ENCODE assay signal across 21 cellular contexts in the genomic region with DNA sequence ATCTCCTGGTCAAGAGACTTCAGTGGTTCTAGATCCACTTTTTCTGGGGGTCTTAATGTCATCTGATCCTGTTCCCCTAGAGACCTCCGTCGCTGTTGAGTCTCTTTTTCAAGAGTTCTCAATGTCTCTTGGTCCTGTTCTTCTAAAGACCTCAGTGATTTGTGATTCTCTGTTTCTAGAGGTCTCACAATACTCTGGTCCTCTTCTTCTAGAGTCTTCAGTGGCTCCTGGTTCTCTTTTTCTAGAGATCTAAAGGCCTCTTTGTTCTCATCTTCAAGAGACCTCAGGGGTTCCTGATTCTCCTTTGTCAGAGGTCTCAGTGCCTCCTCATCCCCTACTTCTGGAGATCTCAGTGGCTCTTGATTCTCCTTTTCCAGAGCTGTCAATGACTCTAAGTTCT. TPM values are rescaled to one million over a fixed set of nuclear protein-coding genes. Genes with fewer than 3 reads are reported as not detected.
A peak's percentile ranks its signal among the peaks of the same experiment; 100 is the strongest.
DNase-seq lines count a peak whose midpoint lies in the region; ATAC-seq, FAIRE-seq and TF ChIP-seq lines count a peak whose summit lies in the region.
"Had no signal": no experiment of that assay in that cellular context is flagged by ENCODE, and none has a peak within 500 bp of the region (broad histone marks: within the 10 kb centered on the region; RNA-seq: fewer than 3 reads in every experiment).

No MANE protein-coding gene starts in this region.

- H3K9me3 ChIP-seq in right atrium auricular region, result no peaks in the 10 kb centered on the region
- no peaks in the 10 kb centered on the region for H3K9me3 ChIP-seq in astrocyte (ENCODE audit: insufficient read depth, low read depth, low read length)
- no peaks in the 10 kb centered on the region for H3K9me3 ChIP-seq in HepG2 (ENCODE audit: low read length)
- H3K9me3 ChIP-seq: SJSA1 had no signal

- H3K9ac ChIP-seq in astrocyte (ENCODE audit: low read length), result no peak overlapping the region
- H3K9ac ChIP-seq in HepG2 (ENCODE audit: insufficient read depth, low read depth, low read length), result no peak overlapping the region

- H3K27me3 ChIP-seq in right atrium auricular region (no peaks in the 10 kb centered on the region), astrocyte (ENCODE audit: insufficient read depth, low read length) (no peaks in the 10 kb centered on the region), HepG2 (ENCODE audit: control insufficient read depth in 1 of 2, insufficient read depth in 2 of 2, low read length in 2 of 2) (no peaks in the 10 kb centered on the region; a peak in 1 of 5 replicates)
- H3K27me3 ChIP-seq: SJSA1 had no signal

- peaks cover 33% of the 10 kb centered on the region for H4K20me1 ChIP-seq in astrocyte (ENCODE audit: insufficient read depth, low read length)
- H4K20me1 ChIP-seq in HepG2 (ENCODE audit: insufficient read depth, low read length), result no peaks in the 10 kb centered on the region

- H3K36me3 Mint-ChIP-seq in astrocyte (ENCODE audit: low read depth, unreplicated experiment) (peaks cover 23% of the 10 kb centered on the region), neural crest cell (ENCODE audit: low read depth) (peaks cover 31% of the 10 kb centered on the region)

- intact Hi-C loops in Right ventricle myocardium superior (cut with DNase I) (no loop called here), HepG2 (cut with micrococcal nuclease; ENCODE audit: unreplicated experiment) (no loop called here)

- no peaks in the 10 kb centered on the region for H3K27me3 Mint-ChIP-seq in astrocyte (ENCODE audit: low read depth, unreplicated experiment)
- H3K27me3 Mint-ChIP-seq in neural crest cell (ENCODE audit: low read depth), result peaks cover 28% of the 10 kb centered on the region

- BruUV-seq in HepG2 (replicated peaks; lab: Mats Ljungman, UMichigan), result no TSS peak

- H3K27ac ChIP-seq in right atrium auricular region (peak overlapping the region; percentile 93 to 96), astrocyte (ENCODE audit: low read depth, low read length) (no peak overlapping the region), HepG2 (ENCODE audit: extremely low read length, insufficient read depth, low read length) (no peak overlapping the region)
- H3K27ac ChIP-seq: SJSA1 had no signal

- DNase-seq in right atrium auricular region (ENCODE audit: low spot score) (no peak), Right ventricle myocardium superior (no peak), astrocyte (ENCODE audit: low read depth) (no peak), neural crest cell (ENCODE audit: low read depth, low spot score) (no peak), HepG2 (ENCODE audit: low spot score) (no peak), foreskin fibroblast (no peak)
- no peak for DNase-seq in activated CD4-positive, CD25-positive, alpha-beta regulatory T cell treated with anti-CD3 and anti-CD28 coated beads, Interleukin-2, amount 50 U/mL, for 72 hours
- DNase-seq: ACHN, C1 segment of cervical spinal cord, DMS79 treated with DMSO at 0.1 percent for 48 hours, HFFc6, Karpas-422, NCI-H1436, NCI-H2029 treated with DMSO at 0.1 percent for 48 hours, NCI-H2171 treated with DMSO at 0.1 percent for 48 hours, NCI-H446, NCI-H69 had no signal

- TF ChIP-seq EP300 in HepG2 (IDR thresholded peaks at IDR 0.05; ENCODE audit: low read depth in 2 of 2, low read length in 2 of 2) (no peak), HepG2 (CRISPR knock-in tag; IDR thresholded peaks at IDR 0.05; ENCODE audit: borderline replicate concordance) (no peak)

- H3K4me3 Mint-ChIP-seq in astrocyte (ENCODE audit: unreplicated experiment) (no peak overlapping the region), neural crest cell (peak overlapping the region; percentile 62)
- H3K4me3 Mint-ChIP-seq: HFFc6 had no signal

- H3K79me2 ChIP-seq in astrocyte (ENCODE audit: insufficient read depth, low read length), result peaks cover 34% of the 10 kb centered on the region
- H3K79me2 ChIP-seq in HepG2 (ENCODE audit: insufficient read depth, low read length), result no peaks in the 10 kb centered on the region

- H3K4me3 ChIP-seq in right atrium auricular region (no peak overlapping the region), astrocyte (ENCODE audit: insufficient read depth, low read depth, low read length) (no peak overlapping the region), HepG2 (replicated peaks in 1 of 3; ENCODE audit: insufficient read depth in 1 of 3, low read depth in 2 of 3, low read length in 3 of 3) (no peak overlapping the region), foreskin fibroblast (ENCODE audit: low read depth in 1 of 2, low read length in 2 of 2) (no peak overlapping the region)
- H3K4me3 ChIP-seq: SJSA1 had no signal

- H3K4me1 Mint-ChIP-seq in astrocyte (ENCODE audit: low read depth, unreplicated experiment), result peaks cover 59% of the 10 kb centered on the region
- peaks cover 83% of the 10 kb centered on the region for H3K4me1 Mint-ChIP-seq in neural crest cell

- CTCF ChIA-PET in HepG2 (lab: Yijun Ruan, JAX; ENCODE audit: low intra/inter-chr PET ratio, low total read pairs), result no interaction called here

- 91% methylated on average over 2 of the region's 2 CpGs for WGBS in HepG2 (ENCODE audit: low lambda C conversion rate)

- FAIRE-seq in astrocyte (lab: Jason Lieb, UNC) (no peak), HepG2 (lab: Jason Lieb, UNC) (no peak)
- FAIRE-seq: H54 had no signal

- H3K9me3 Mint-ChIP-seq in astrocyte (ENCODE audit: unreplicated experiment) (no peaks in the 10 kb centered on the region), neural crest cell (no peaks in the 10 kb centered on the region)
- H3K9me3 Mint-ChIP-seq: HFFc6 had no signal

- no peak for TF ChIP-seq CTCF in right atrium auricular region (IDR thresholded peaks at IDR 0.05)
- no peak for TF ChIP-seq CTCF in astrocyte (IDR thresholded peaks at IDR 0.05; ENCODE audit: insufficient read depth, low read depth, low read length)
- TF ChIP-seq CTCF in neural crest cell (conservative IDR thresholded peaks at IDR 0.05), result no peak
- no peak for TF ChIP-seq CTCF in HepG2 (CRISPR knock-in tag; IDR thresholded peaks at IDR 0.05)
- no peak for TF ChIP-seq CTCF in foreskin fibroblast (IDR thresholded peaks at IDR 0.05; ENCODE audit: low read depth, low read length)

- ATAC-seq in Right ventricle myocardium superior (ENCODE audit: poor library complexity) (no peak), HepG2 (no peak)
- ATAC-seq: Panc1 had no signal

- POLR2A ChIA-PET in HepG2 (lab: Yijun Ruan, JAX), result interaction anchor here (9.1 kb wide), 1 partner anchor 9 kb away, joined by 189 read pairs; no protein-coding TSS in a partner anchor

- H3K4me1 ChIP-seq in right atrium auricular region (peaks cover 0 to 88% of the 10 kb centered on the region in 2 donors), astrocyte (ENCODE audit: insufficient read depth, low read length) (peaks cover 40% of the 10 kb centered on the region), HepG2 (ENCODE audit: insufficient read depth, low read length) (peaks cover 60% of the 10 kb centered on the region)

- H3K4me2 ChIP-seq in astrocyte (ENCODE audit: low read length), result no peak overlapping the region
- H3K4me2 ChIP-seq in HepG2 (ENCODE audit: low read depth, low read length), result no peak overlapping the region

- H3K36me3 ChIP-seq in right atrium auricular region, result peaks cover 41% of the 10 kb centered on the region
- H3K36me3 ChIP-seq in astrocyte (ENCODE audit: insufficient read depth, low read length), result peaks cover 17% of the 10 kb centered on the region
- no peaks in the 10 kb centered on the region for H3K36me3 ChIP-seq in HepG2 (replicated peaks in 1 of 2; ENCODE audit: control insufficient read depth in 1 of 2, insufficient read depth in 2 of 2, low read length in 2 of 2)

- TF ChIP-seq POLR2A in HepG2 (IDR thresholded peaks at IDR 0.05; ENCODE audit: insufficient read depth in 1 of 2, low read depth in 2 of 2, low read length in 2 of 2), result no peak

- in situ Hi-C loops in HepG2 (cut with HindIII; ENCODE audit: extremely low pct_ligation_motif_present, low pct_unique_long_range_greater_than_20kb), result no loop called here

- TF ChIP-seq RAD21 in HepG2 (CRISPR knock-in tag; IDR thresholded peaks at IDR 0.05), result no peak

- peak overlapping the region; percentile 34 for H3K27ac Mint-ChIP-seq in astrocyte (ENCODE audit: unreplicated experiment)
- H3K27ac Mint-ChIP-seq in neural crest cell (ENCODE audit: unreplicated experiment), result no peak overlapping the region

- H2AFZ ChIP-seq in astrocyte (ENCODE audit: low read depth, low read length), result no peak overlapping the region
- no peak overlapping the region for H2AFZ ChIP-seq in HepG2 (ENCODE audit: low read length)

RNA-seq across cellular contexts. Expression of a gene that starts 5.4 kb away (rescaled TPM):
- total RNA-seq in right atrium auricular region (100 to 1,000 TPM; 134 to 173 TPM), Right ventricle myocardium superior (103 TPM), astrocyte (280 and 310 TPM in 2 replicates), neural crest cell (248 and 265 TPM in 2 replicates), HepG2 (2016; rRNA removed; fragmentation: Illumina TruSeq; extraction: Trizol) (12.7 and 16.6 TPM in 2 replicates)
- 0.30 and 0.53 TPM in 2 replicates for total RNA-seq in HepG2 (2016; cell fraction: cytosol; rRNA removed; fragmentation: Illumina TruSeq; extraction: Trizol; ENCODE audit: low read depth)
- total RNA-seq in HepG2 (2016; cell fraction: insoluble cytoplasmic fraction; rRNA removed; fragmentation: Illumina TruSeq; extraction: Trizol), result 9.1 and 18.2 TPM in 2 replicates
- total RNA-seq in HepG2 (2016; cell fraction: membrane; rRNA removed; fragmentation: Illumina TruSeq; extraction: Trizol), result 1.4 and 1.5 TPM in 2 replicates
- 11.7 and 13.1 TPM in 2 replicates for total RNA-seq in HepG2 (2016; cell fraction: nucleus; rRNA removed; fragmentation: Illumina TruSeq; extraction: Trizol)
- 1.7 and 2.5 TPM in 2 replicates for polyA plus RNA-seq in HepG2 (2011; rRNA removed)
- 1.1 and 1.2 TPM in 2 replicates for polyA plus RNA-seq in HepG2 (2011; cell fraction: cytosol; rRNA removed)
- 9.3 and 9.7 TPM in 2 replicates for polyA plus RNA-seq in HepG2 (2011; cell fraction: nucleus; rRNA removed)
- polyA plus RNA-seq in HepG2 (2012), result 3.5 and 3.6 TPM in 2 replicates
- 0.32 and 0.38 TPM in 2 replicates for polyA plus RNA-seq in HepG2 (2016; cell fraction: cytosol; fragmentation: Illumina TruSeq; extraction: Trizol; ENCODE audit: low read depth)
- polyA plus RNA-seq in HepG2 (2016; cell fraction: insoluble cytoplasmic fraction; fragmentation: Illumina TruSeq; extraction: Trizol; ENCODE audit: low read depth), result 8.6 and 10.8 TPM in 2 replicates
- 0.46 and 0.93 TPM in 2 replicates for polyA plus RNA-seq in HepG2 (2016; cell fraction: membrane; fragmentation: Illumina TruSeq; extraction: Trizol; ENCODE audit: low read depth)
- 27.3 and 27.7 TPM in 2 replicates for polyA plus RNA-seq in HepG2 (2016; cell fraction: nucleus; fragmentation: Illumina TruSeq; extraction: Trizol; ENCODE audit: insufficient read depth, low read depth)
- polyA minus RNA-seq in HepG2 (2011; rRNA and poly(A)+ RNA removed; ENCODE audit: low replicate concordance), result 0.91 and 2.7 TPM in 2 replicates
- polyA minus RNA-seq in HepG2 (2011; cell fraction: cytosol; rRNA and poly(A)+ RNA removed), result 2.4 and 2.5 TPM in 2 replicates
- polyA minus RNA-seq in HepG2 (2011; cell fraction: nucleus; rRNA and poly(A)+ RNA removed), result 1.5 and 1.7 TPM in 2 replicates
- total RNA-seq: MCF 10A had no signal

RNA-seq across cellular contexts. Expression of a gene that starts 29.9 kb away (rescaled TPM):
- not detected for total RNA-seq in right atrium auricular region
- 0.46 TPM for total RNA-seq in Right ventricle myocardium superior
- 0.29 and 0.41 TPM in 2 replicates for total RNA-seq in astrocyte
- 2.4 and 3.1 TPM in 2 replicates for total RNA-seq in neural crest cell
- not detected in 2 replicates for total RNA-seq in HepG2 (2016; rRNA removed; fragmentation: Illumina TruSeq; extraction: Trizol)
- not detected in 2 replicates for total RNA-seq in HepG2 (2016; cell fraction: cytosol; rRNA removed; fragmentation: Illumina TruSeq; extraction: Trizol; ENCODE audit: low read depth)
- not detected in 2 replicates for total RNA-seq in HepG2 (2016; cell fraction: insoluble cytoplasmic fraction; rRNA removed; fragmentation: Illumina TruSeq; extraction: Trizol)
- not detected in 2 replicates for total RNA-seq in HepG2 (2016; cell fraction: membrane; rRNA removed; fragmentation: Illumina TruSeq; extraction: Trizol)
- not detected in 2 replicates for total RNA-seq in HepG2 (2016; cell fraction: nucleus; rRNA removed; fragmentation: Illumina TruSeq; extraction: Trizol)
- not detected in 2 replicates for polyA plus RNA-seq in HepG2 (2011; rRNA removed)
- not detected in 2 replicates for polyA plus RNA-seq in HepG2 (2011; cell fraction: cytosol; rRNA removed)
- polyA plus RNA-seq in HepG2 (2011; cell fraction: nucleus; rRNA removed), result 0.24 TPM in 1 of 2 replicates, not detected in the other
- 0.21 TPM in 2 replicates for polyA plus RNA-seq in HepG2 (2012)
- not detected in 2 replicates for polyA plus RNA-seq in HepG2 (2016; cell fraction: cytosol; fragmentation: Illumina TruSeq; extraction: Trizol; ENCODE audit: low read depth)
- polyA plus RNA-seq in HepG2 (2016; cell fraction: insoluble cytoplasmic fraction; fragmentation: Illumina TruSeq; extraction: Trizol; ENCODE audit: low read depth), result not detected in 2 replicates
- not detected in 2 replicates for polyA plus RNA-seq in HepG2 (2016; cell fraction: membrane; fragmentation: Illumina TruSeq; extraction: Trizol; ENCODE audit: low read depth)
- polyA plus RNA-seq in HepG2 (2016; cell fraction: nucleus; fragmentation: Illumina TruSeq; extraction: Trizol; ENCODE audit: insufficient read depth, low read depth), result not detected in 2 replicates
- polyA minus RNA-seq in HepG2 (2011; rRNA and poly(A)+ RNA removed; ENCODE audit: low replicate concordance), result not detected in 2 replicates
- polyA minus RNA-seq in HepG2 (2011; cell fraction: cytosol; rRNA and poly(A)+ RNA removed), result not detected in 2 replicates
- not detected in 2 replicates for polyA minus RNA-seq in HepG2 (2011; cell fraction: nucleus; rRNA and poly(A)+ RNA removed)
- total RNA-seq: HFFc6, SJSA1 had no signal

RNA-seq across cellular contexts. Expression of a gene that starts 33.6 kb away (rescaled TPM):
- total RNA-seq in right atrium auricular region, result 1 to 10 TPM in 1 of 2 donors, under 1 TPM in 1; 0.67 to 2.5 TPM
- total RNA-seq in Right ventricle myocardium superior, result 0.59 TPM
- total RNA-seq in astrocyte, result 278 and 339 TPM in 2 replicates
- total RNA-seq in neural crest cell, result 606 and 647 TPM in 2 replicates
- 0.21 and 0.60 TPM in 2 replicates for total RNA-seq in HepG2 (2016; rRNA removed; fragmentation: Illumina TruSeq; extraction: Trizol)
- not detected in 2 replicates for total RNA-seq in HepG2 (2016; cell fraction: cytosol; rRNA removed; fragmentation: Illumina TruSeq; extraction: Trizol; ENCODE audit: low read depth)
- total RNA-seq in HepG2 (2016; cell fraction: insoluble cytoplasmic fraction; rRNA removed; fragmentation: Illumina TruSeq; extraction: Trizol), result 0.28 TPM in 1 of 2 replicates, not detected in the other
- total RNA-seq in HepG2 (2016; cell fraction: membrane; rRNA removed; fragmentation: Illumina TruSeq; extraction: Trizol), result not detected in 2 replicates
- not detected in 2 replicates for total RNA-seq in HepG2 (2016; cell fraction: nucleus; rRNA removed; fragmentation: Illumina TruSeq; extraction: Trizol)
- 0.37 and 0.40 TPM in 2 replicates for polyA plus RNA-seq in HepG2 (2011; rRNA removed)
- 0.14 and 0.16 TPM in 2 replicates for polyA plus RNA-seq in HepG2 (2011; cell fraction: cytosol; rRNA removed)
- polyA plus RNA-seq in HepG2 (2011; cell fraction: nucleus; rRNA removed), result 0.50 and 0.85 TPM in 2 replicates
- 1.3 TPM in 1 of 2 replicates, not detected in the other for polyA plus RNA-seq in HepG2 (2012)
- polyA plus RNA-seq in HepG2 (2016; cell fraction: cytosol; fragmentation: Illumina TruSeq; extraction: Trizol; ENCODE audit: low read depth), result 0.24 TPM in 1 of 2 replicates, not detected in the other
- polyA plus RNA-seq in HepG2 (2016; cell fraction: insoluble cytoplasmic fraction; fragmentation: Illumina TruSeq; extraction: Trizol; ENCODE audit: low read depth), result 0.57 and 0.99 TPM in 2 replicates
- polyA plus RNA-seq in HepG2 (2016; cell fraction: membrane; fragmentation: Illumina TruSeq; extraction: Trizol; ENCODE audit: low read depth), result not detected in 2 replicates
- polyA plus RNA-seq in HepG2 (2016; cell fraction: nucleus; fragmentation: Illumina TruSeq; extraction: Trizol; ENCODE audit: insufficient read depth, low read depth), result 0.51 and 1.8 TPM in 2 replicates
- 1.2 TPM in 1 of 2 replicates, not detected in the other for polyA minus RNA-seq in HepG2 (2011; rRNA and poly(A)+ RNA removed; ENCODE audit: low replicate concordance)
- polyA minus RNA-seq in HepG2 (2011; cell fraction: cytosol; rRNA and poly(A)+ RNA removed), result not detected in 2 replicates
- not detected in 2 replicates for polyA minus RNA-seq in HepG2 (2011; cell fraction: nucleus; rRNA and poly(A)+ RNA removed)

RNA-seq across cellular contexts. Expression of a gene that starts 52.6 kb away (rescaled TPM):
- 1 to 10 TPM; 1.2 to 1.8 TPM for total RNA-seq in right atrium auricular region
- total RNA-seq in Right ventricle myocardium superior, result 1.6 TPM
- not detected in 2 replicates for total RNA-seq in astrocyte
- total RNA-seq in neural crest cell, result 0.70 and 0.91 TPM in 2 replicates
- total RNA-seq in HepG2 (2016; rRNA removed; fragmentation: Illumina TruSeq; extraction: Trizol), result not detected in 2 replicates
- not detected in 2 replicates for total RNA-seq in HepG2 (2016; cell fraction: cytosol; rRNA removed; fragmentation: Illumina TruSeq; extraction: Trizol; ENCODE audit: low read depth)
- not detected in 2 replicates for total RNA-seq in HepG2 (2016; cell fraction: insoluble cytoplasmic fraction; rRNA removed; fragmentation: Illumina TruSeq; extraction: Trizol)
- total RNA-seq in HepG2 (2016; cell fraction: membrane; rRNA removed; fragmentation: Illumina TruSeq; extraction: Trizol), result not detected in 2 replicates
- total RNA-seq in HepG2 (2016; cell fraction: nucleus; rRNA removed; fragmentation: Illumina TruSeq; extraction: Trizol), result not detected in 2 replicates
- polyA plus RNA-seq in HepG2 (2011; rRNA removed), result 0.09 TPM in 1 of 2 replicates, not detected in the other
- polyA plus RNA-seq in HepG2 (2011; cell fraction: cytosol; rRNA removed), result not detected in 2 replicates
- 0.40 and 0.62 TPM in 2 replicates for polyA plus RNA-seq in HepG2 (2011; cell fraction: nucleus; rRNA removed)
- 0.19 TPM in 1 of 2 replicates, not detected in the other for polyA plus RNA-seq in HepG2 (2012)
- not detected in 2 replicates for polyA plus RNA-seq in HepG2 (2016; cell fraction: cytosol; fragmentation: Illumina TruSeq; extraction: Trizol; ENCODE audit: low read depth)
- polyA plus RNA-seq in HepG2 (2016; cell fraction: insoluble cytoplasmic fraction; fragmentation: Illumina TruSeq; extraction: Trizol; ENCODE audit: low read depth), result not detected in 2 replicates
- not detected in 2 replicates for polyA plus RNA-seq in HepG2 (2016; cell fraction: membrane; fragmentation: Illumina TruSeq; extraction: Trizol; ENCODE audit: low read depth)
- polyA plus RNA-seq in HepG2 (2016; cell fraction: nucleus; fragmentation: Illumina TruSeq; extraction: Trizol; ENCODE audit: insufficient read depth, low read depth), result not detected in 2 replicates
- not detected in 2 replicates for polyA minus RNA-seq in HepG2 (2011; rRNA and poly(A)+ RNA removed; ENCODE audit: low replicate concordance)
- polyA minus RNA-seq in HepG2 (2011; cell fraction: cytosol; rRNA and poly(A)+ RNA removed), result not detected in 2 replicates
- not detected in 2 replicates for polyA minus RNA-seq in HepG2 (2011; cell fraction: nucleus; rRNA and poly(A)+ RNA removed)
- total RNA-seq: HFFc6, MCF 10A, SJSA1 had no signal

RNA-seq across cellular contexts. Expression of a gene that starts 56.5 kb away (rescaled TPM):
- total RNA-seq in right atrium auricular region (10 to 100 TPM in 1 of 2 donors, 1 to 10 TPM in 1; 7.4 to 15.6 TPM), Right ventricle myocardium superior (14.4 TPM), astrocyte (9.9 and 11.1 TPM in 2 replicates), neural crest cell (30.4 and 33.0 TPM in 2 replicates), HepG2 (2016; rRNA removed; fragmentation: Illumina TruSeq; extraction: Trizol) (8.1 and 11.9 TPM in 2 replicates)
- 4.8 and 7.1 TPM in 2 replicates for total RNA-seq in HepG2 (2016; cell fraction: cytosol; rRNA removed; fragmentation: Illumina TruSeq; extraction: Trizol; ENCODE audit: low read depth)
- 8.7 and 14.6 TPM in 2 replicates for total RNA-seq in HepG2 (2016; cell fraction: insoluble cytoplasmic fraction; rRNA removed; fragmentation: Illumina TruSeq; extraction: Trizol)
- 7.4 and 7.9 TPM in 2 replicates for total RNA-seq in HepG2 (2016; cell fraction: membrane; rRNA removed; fragmentation: Illumina TruSeq; extraction: Trizol)
- 8.7 and 16.4 TPM in 2 replicates for total RNA-seq in HepG2 (2016; cell fraction: nucleus; rRNA removed; fragmentation: Illumina TruSeq; extraction: Trizol)
- 24.0 and 26.3 TPM in 2 replicates for polyA plus RNA-seq in HepG2 (2011; rRNA removed)
- polyA plus RNA-seq in HepG2 (2011; cell fraction: cytosol; rRNA removed), result 15.1 and 18.0 TPM in 2 replicates
- 45.6 and 53.5 TPM in 2 replicates for polyA plus RNA-seq in HepG2 (2011; cell fraction: nucleus; rRNA removed)
- 18.4 and 20.2 TPM in 2 replicates for polyA plus RNA-seq in HepG2 (2012)
- polyA plus RNA-seq in HepG2 (2016; cell fraction: cytosol; fragmentation: Illumina TruSeq; extraction: Trizol; ENCODE audit: low read depth), result 4.1 and 5.6 TPM in 2 replicates
- polyA plus RNA-seq in HepG2 (2016; cell fraction: insoluble cytoplasmic fraction; fragmentation: Illumina TruSeq; extraction: Trizol; ENCODE audit: low read depth), result 7.1 and 9.1 TPM in 2 replicates
- polyA plus RNA-seq in HepG2 (2016; cell fraction: membrane; fragmentation: Illumina TruSeq; extraction: Trizol; ENCODE audit: low read depth), result 6.4 and 8.1 TPM in 2 replicates
- polyA plus RNA-seq in HepG2 (2016; cell fraction: nucleus; fragmentation: Illumina TruSeq; extraction: Trizol; ENCODE audit: insufficient read depth, low read depth), result 35.7 and 36.8 TPM in 2 replicates
- polyA minus RNA-seq in HepG2 (2011; rRNA and poly(A)+ RNA removed; ENCODE audit: low replicate concordance), result 28.4 and 53.9 TPM in 2 replicates
- polyA minus RNA-seq in HepG2 (2011; cell fraction: cytosol; rRNA and poly(A)+ RNA removed), result 9.3 and 11.1 TPM in 2 replicates
- 16.1 and 19.6 TPM in 2 replicates for polyA minus RNA-seq in HepG2 (2011; cell fraction: nucleus; rRNA and poly(A)+ RNA removed)

Comparison
In these comparisons a context has a peak if more than half of its experiments do, and no peak if none do; other contexts are left out.
1. H3K27ac ChIP-seq: peak in right atrium auricular region (2 of 2); none in astrocyte (single experiment) and HepG2 (single experiment).
2. RNA of a gene that starts 33.6 kb away (total RNA-seq): 606 to 647 TPM in neural crest cell and 278 to 339 TPM in astrocyte; 0.67 to 2.5 TPM in right atrium auricular region, 0.21 to 0.60 TPM in HepG2 and 0.59 TPM in Right ventricle myocardium superior (single experiment); every median in the first group is over 10 times any median in the second.